ENCODE assay signal across 15 cellular contexts in genomic region chr3:52990637-52991036, GRCh38. TPM values are rescaled to one million over a fixed set of nuclear protein-coding genes. Genes with fewer than 3 reads are reported as not detected.
DNase-seq lines count a peak whose midpoint lies in the region; ATAC-seq, FAIRE-seq and TF ChIP-seq lines count a peak whose summit lies in the region.
"Had no signal": no experiment of that assay in that cellular context is flagged by ENCODE, and none has a peak within 500 bp of the region (broad histone marks: within the 10 kb centered on the region; RNA-seq: fewer than 3 reads in every experiment).

No MANE protein-coding gene starts in this region.

- no peaks in the 10 kb centered on the region for H3K27me3 ChIP-seq in astrocyte (ENCODE audit: insufficient read depth, low read length)

- H3K27ac Mint-ChIP-seq in activated T-cell treated with anti-CD3 and anti-CD28 coated beads, Interleukin-2, amount 50 U/mL, for 72 hours: peak overlapping the region; percentile 8
- no peak overlapping the region for H3K27ac Mint-ChIP-seq in activated T-cell treated with anti-CD3 and anti-CD28 coated beads, Interleukin-2, amount 50 U/mL, for 24 hours
- H3K27ac Mint-ChIP-seq in Calu3 (ENCODE audit: unreplicated experiment) (peak overlapping the region; percentile 17), astrocyte (ENCODE audit: unreplicated experiment) (no peak overlapping the region), progenitor cell of endocrine pancreas (peak overlapping the region; percentile 37)
- H3K27ac Mint-ChIP-seq: GM23338 had no signal

- FAIRE-seq in astrocyte (lab: Jason Lieb, UNC): peak; percentile 45
- FAIRE-seq: GM12878 had no signal

- no peak overlapping the region for H3K9ac ChIP-seq in astrocyte (ENCODE audit: low read length)
- H3K9ac ChIP-seq: BLaER1 had no signal

- no peaks in the 10 kb centered on the region for H3K79me2 ChIP-seq in astrocyte (ENCODE audit: insufficient read depth, low read length)

- intact Hi-C loops in Calu3 (cut with micrococcal nuclease; ENCODE audit: unreplicated experiment): no loop called here

- no peak overlapping the region for H3K4me3 Mint-ChIP-seq in activated T-cell treated with anti-CD3 and anti-CD28 coated beads, Interleukin-2, amount 50 U/mL, for 72 hours
- no peak overlapping the region for H3K4me3 Mint-ChIP-seq in activated T-cell treated with anti-CD3 and anti-CD28 coated beads, Interleukin-2, amount 50 U/mL, for 24 hours
- H3K4me3 Mint-ChIP-seq in Calu3 (ENCODE audit: low read depth, unreplicated experiment) (no peak overlapping the region), astrocyte (ENCODE audit: unreplicated experiment) (no peak overlapping the region), progenitor cell of endocrine pancreas (ENCODE audit: low read depth) (no peak overlapping the region)
- H3K4me3 Mint-ChIP-seq: GM23338 had no signal

- no peak overlapping the region for H3K27ac ChIP-seq in astrocyte (ENCODE audit: low read depth, low read length)
- H3K27ac ChIP-seq: BLaER1 had no signal

- no peak for DNase-seq in activated T-cell treated with anti-CD3 and anti-CD28 coated beads, Interleukin-2, amount 50 U/mL, for 72 hours
- no peak for DNase-seq in activated T-cell treated with anti-CD3 and anti-CD28 coated beads, Interleukin-2, amount 50 U/mL, for 24 hours
- DNase-seq in Calu3 (no peak), astrocyte (ENCODE audit: low read depth) (no peak), progenitor cell of endocrine pancreas (ENCODE audit: low spot score, unreplicated experiment) (no peak)
- DNase-seq in activated CD8-positive, alpha-beta memory T cell treated with anti-CD3 and anti-CD28 coated beads, Interleukin-2, amount 50 U/mL, for 4 hours: no peak
- DNase-seq: 8988T, AML-193, DMS 273 treated with DMSO at 0.1 percent for 48 hours, DMS79, H7 had no signal

- no peaks in the 10 kb centered on the region for H3K27me3 Mint-ChIP-seq in activated T-cell treated with anti-CD3 and anti-CD28 coated beads, Interleukin-2, amount 50 U/mL, for 72 hours (ENCODE audit: low read depth)
- H3K27me3 Mint-ChIP-seq in activated T-cell treated with anti-CD3 and anti-CD28 coated beads, Interleukin-2, amount 50 U/mL, for 24 hours: no peaks in the 10 kb centered on the region
- H3K27me3 Mint-ChIP-seq in Calu3 (ENCODE audit: unreplicated experiment): no peaks in the 10 kb centered on the region
- H3K27me3 Mint-ChIP-seq in astrocyte (ENCODE audit: low read depth, unreplicated experiment): no peaks in the 10 kb centered on the region
- no peaks in the 10 kb centered on the region for H3K27me3 Mint-ChIP-seq in progenitor cell of endocrine pancreas

- H3K9me3 Mint-ChIP-seq in activated T-cell treated with anti-CD3 and anti-CD28 coated beads, Interleukin-2, amount 50 U/mL, for 72 hours: no peaks in the 10 kb centered on the region
- no peaks in the 10 kb centered on the region for H3K9me3 Mint-ChIP-seq in activated T-cell treated with anti-CD3 and anti-CD28 coated beads, Interleukin-2, amount 50 U/mL, for 24 hours
- H3K9me3 Mint-ChIP-seq in Calu3 (ENCODE audit: low read depth, unreplicated experiment) (no peaks in the 10 kb centered on the region), astrocyte (ENCODE audit: unreplicated experiment) (no peaks in the 10 kb centered on the region), progenitor cell of endocrine pancreas (ENCODE audit: low read depth) (no peaks in the 10 kb centered on the region)
- H3K9me3 Mint-ChIP-seq: GM23338 had no signal

- H3K4me2 ChIP-seq in astrocyte (ENCODE audit: low read length): no peak overlapping the region
- H3K4me2 ChIP-seq: BLaER1, GM23338 had no signal

- no peaks in the 10 kb centered on the region for H3K4me1 ChIP-seq in astrocyte (ENCODE audit: insufficient read depth, low read length)

- H3K4me1 Mint-ChIP-seq in activated T-cell treated with anti-CD3 and anti-CD28 coated beads, Interleukin-2, amount 50 U/mL, for 72 hours (ENCODE audit: low read depth): peaks cover 26% of the 10 kb centered on the region
- peaks cover 46% of the 10 kb centered on the region for H3K4me1 Mint-ChIP-seq in activated T-cell treated with anti-CD3 and anti-CD28 coated beads, Interleukin-2, amount 50 U/mL, for 24 hours (ENCODE audit: low read depth)
- H3K4me1 Mint-ChIP-seq in Calu3 (ENCODE audit: low read depth, unreplicated experiment): peaks cover 40% of the 10 kb centered on the region
- H3K4me1 Mint-ChIP-seq in astrocyte (ENCODE audit: low read depth, unreplicated experiment): no peaks in the 10 kb centered on the region
- peaks cover 6% of the 10 kb centered on the region for H3K4me1 Mint-ChIP-seq in progenitor cell of endocrine pancreas (ENCODE audit: low read depth)
- H3K4me1 Mint-ChIP-seq: GM23338 had no signal

- ATAC-seq in activated T-cell treated with anti-CD3 and anti-CD28 coated beads, Interleukin-2, amount 50 U/mL, for 72 hours (replicated peaks in 1 of 2): no peak
- no peak for ATAC-seq in GM18520 (IDR thresholded peaks at IDR 0.05; ENCODE audit: unreplicated experiment)
- ATAC-seq: GM12878, GM23338 had no signal

- H2AFZ ChIP-seq in astrocyte (ENCODE audit: low read depth, low read length): no peak overlapping the region
- H2AFZ ChIP-seq: GM23338 had no signal

- no peaks in the 10 kb centered on the region for H4K20me1 ChIP-seq in astrocyte (ENCODE audit: insufficient read depth, low read length)

- BruUV-seq in Calu3 (replicated peaks; lab: Mats Ljungman, UMichigan): no TSS peak

- no peaks in the 10 kb centered on the region for H3K36me3 ChIP-seq in astrocyte (ENCODE audit: insufficient read depth, low read length)
- H3K36me3 ChIP-seq: BLaER1 had no signal

- TF ChIP-seq CTCF in Calu3 (IDR thresholded peaks at IDR 0.05; ENCODE audit: unreplicated experiment): no peak
- TF ChIP-seq CTCF in astrocyte (IDR thresholded peaks at IDR 0.05; ENCODE audit: insufficient read depth, low read depth, low read length): no peak
- no peak for TF ChIP-seq CTCF in progenitor cell of endocrine pancreas (IDR thresholded peaks at IDR 0.05; ENCODE audit: unreplicated experiment)

- H3K4me3 ChIP-seq in astrocyte (ENCODE audit: insufficient read depth, low read depth, low read length): no peak overlapping the region
- H3K4me3 ChIP-seq: BLaER1, GM12878, GM23338 had no signal

- H3K36me3 Mint-ChIP-seq in activated T-cell treated with anti-CD3 and anti-CD28 coated beads, Interleukin-2, amount 50 U/mL, for 72 hours (ENCODE audit: insufficient read depth in 2 of 2): no peaks in the 10 kb centered on the region
- no peaks in the 10 kb centered on the region for H3K36me3 Mint-ChIP-seq in activated T-cell treated with anti-CD3 and anti-CD28 coated beads, Interleukin-2, amount 50 U/mL, for 24 hours (ENCODE audit: low read depth)
- H3K36me3 Mint-ChIP-seq in Calu3 (ENCODE audit: insufficient read depth, unreplicated experiment): no peaks in the 10 kb centered on the region
- no peaks in the 10 kb centered on the region for H3K36me3 Mint-ChIP-seq in astrocyte (ENCODE audit: low read depth, unreplicated experiment)
- H3K36me3 Mint-ChIP-seq in progenitor cell of endocrine pancreas (ENCODE audit: insufficient read depth): no peaks in the 10 kb centered on the region

- CTCF ChIA-PET in Calu3 (lab: Charles Lee): no interaction called here

- no peaks in the 10 kb centered on the region for H3K9me3 ChIP-seq in astrocyte (ENCODE audit: insufficient read depth, low read depth, low read length)
- H3K9me3 ChIP-seq: BLaER1 had no signal

RNA-seq across cellular contexts. Expression of gene SFMBT1, which starts 55.2 kb away (rescaled TPM):
- total RNA-seq in activated T-cell treated with anti-CD3 and anti-CD28 coated beads, Interleukin-2, amount 50 U/mL, for 72 hours: 10 to 100 TPM; 24.9 to 26.3 TPM
- total RNA-seq in Calu3 (2022): 36.6 and 37.6 TPM in 2 replicates
- 3.2 and 5.5 TPM in 2 replicates for total RNA-seq in astrocyte
- 19.7 and 20.5 TPM in 2 replicates for total RNA-seq in progenitor cell of endocrine pancreas

Comparison
In these comparisons a context has a peak if more than half of its experiments do, and no peak if none do; other contexts are left out.
1. H3K27ac Mint-ChIP-seq: peak in activated T-cell treated with anti-CD3 and anti-CD28 coated beads, Interleukin-2, amount 50 U/mL, for 72 hours (single experiment), Calu3 (single experiment) and progenitor cell of endocrine pancreas (single experiment); none in activated T-cell treated with anti-CD3 and anti-CD28 coated beads, Interleukin-2, amount 50 U/mL, for 24 hours (single experiment) and astrocyte (single experiment).